In the genomic region with DNA sequence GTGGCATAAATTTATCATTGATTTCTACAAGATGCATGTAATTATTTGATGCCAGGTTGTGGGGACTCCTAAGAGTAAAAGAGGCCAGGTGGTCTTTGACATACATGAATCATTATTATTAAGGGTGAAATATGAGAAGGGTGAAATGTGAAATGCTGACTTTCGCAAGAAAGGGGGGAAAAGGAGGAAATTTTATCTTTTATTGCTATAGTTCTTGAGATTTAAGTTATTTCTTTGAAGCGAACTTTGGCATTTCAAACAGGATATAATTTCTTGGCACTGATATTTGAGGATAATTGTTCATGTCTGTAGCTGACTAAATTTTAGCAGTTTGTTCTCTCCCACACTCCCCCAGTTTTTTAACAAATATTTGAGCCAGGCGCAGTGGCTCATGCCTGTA, we compare ENCODE assay signal across 17 cellular contexts.
A peak's percentile ranks its signal among the peaks of the same experiment; 100 is the strongest.
DNase-seq lines count a peak whose midpoint lies in the region; ATAC-seq and TF ChIP-seq lines count a peak whose summit lies in the region.
"Had no signal": no experiment of that assay in that cellular context is flagged by ENCODE, and none has a peak within 500 bp of the region (broad histone marks: within the 10 kb centered on the region; RNA-seq: fewer than 3 reads in every experiment).

No MANE protein-coding gene starts in this region.

- H3K9me3 ChIP-seq in naive thymus-derived CD4-positive, alpha-beta T cell (ENCODE audit: control insufficient read depth in 2 of 3, low read length in 3 of 3) = no peaks in the 10 kb centered on the region
- H3K9me3 ChIP-seq in uterus = no peaks in the 10 kb centered on the region

- H3K27me3 Mint-ChIP-seq in activated naive CD4-positive, alpha-beta T cell treated with anti-CD3 and anti-CD28 coated beads for 36 hours (ENCODE audit: low read depth) = no peaks in the 10 kb centered on the region
- H3K27me3 Mint-ChIP-seq in naive thymus-derived CD4-positive, alpha-beta T cell = no peaks in the 10 kb centered on the region
- H3K27me3 Mint-ChIP-seq: CD4-positive, CD25-positive, alpha-beta regulatory T cell had no signal

- no peak for ATAC-seq in naive thymus-derived CD4-positive, alpha-beta T cell
- ATAC-seq in HG03457 (IDR thresholded peaks at IDR 0.05; ENCODE audit: unreplicated experiment) = no peak
- ATAC-seq: HCT116, Panc1, Right ventricle myocardium inferior had no signal

- CTCF ChIA-PET in activated naive CD4-positive, alpha-beta T cell treated with anti-CD3 and anti-CD28 coated beads for 36 hours (lab: Charles Lee) = interaction anchor here (2.5 to 3.5 kb wide), 2 partner anchors 11 to 79 kb away, joined by 8 to 19 read pairs; a partner anchor contains a TSS
- CTCF ChIA-PET in naive thymus-derived CD4-positive, alpha-beta T cell (lab: Charles Lee) = interaction anchor here (1.0 to 1.5 kb wide), 2 partner anchors 13 to 148 kb away, joined by 3 to 5 read pairs; no protein-coding TSS in a partner anchor

- no peaks in the 10 kb centered on the region for H3K27me3 ChIP-seq in naive thymus-derived CD4-positive, alpha-beta T cell (ENCODE audit: control insufficient read depth in 2 of 2, insufficient read depth in 2 of 2, low read length in 2 of 2)
- no peaks in the 10 kb centered on the region for H3K27me3 ChIP-seq in uterus

- peaks cover 7 to 31% of the 10 kb centered on the region in 2 donors for H3K4me1 ChIP-seq in naive thymus-derived CD4-positive, alpha-beta T cell (ENCODE audit: control insufficient read depth in 2 of 2, insufficient read depth in 2 of 2, low read length in 2 of 2)
- no peaks in the 10 kb centered on the region for H3K4me1 ChIP-seq in uterus

- no peak for DNase-seq in activated naive CD4-positive, alpha-beta T cell treated with anti-CD3 and anti-CD28 coated beads for 36 hours
- DNase-seq in activated naive CD4-positive, alpha-beta T cell treated with anti-CD3 and anti-CD28 coated beads, Interleukin-2, amount 50 U/mL, for 16 hours = no peak
- peak; percentile 36 for DNase-seq in NCI-H69 (lab: John Stamatoyannopoulos, UW)
- DNase-seq in naive thymus-derived CD4-positive, alpha-beta T cell = no peak
- no peak for DNase-seq in uterus
- DNase-seq in stimulated activated naive CD4-positive, alpha-beta T cell (lab: John Stamatoyannopoulos, UW) = no peak
- DNase-seq: AML-193; Calu3; CD4-positive, CD25-positive, alpha-beta regulatory T cell; GF-D8; NCI-H1092; NCI-H446 treated with DMSO at 0.1 percent for 48 hours had no signal

- no peak for TF ChIP-seq CTCF in uterus (IDR thresholded peaks at IDR 0.05)

- no peak for TF ChIP-seq POLR2A in uterus (IDR thresholded peaks at IDR 0.05)

- intact Hi-C loops in activated naive CD4-positive, alpha-beta T cell treated with anti-CD3 and anti-CD28 coated beads for 36 hours (cut with micrococcal nuclease) = no loop called here
- intact Hi-C loops in naive thymus-derived CD4-positive, alpha-beta T cell (cut with micrococcal nuclease) = no loop called here
- intact Hi-C loops in uterus (cut with DNase I; ENCODE audit: low total_unique reads) = no loop called here

- H3K27ac ChIP-seq in naive thymus-derived CD4-positive, alpha-beta T cell (ENCODE audit: low read depth, low read length) = no peak overlapping the region
- peak overlapping the region; percentile 0 to 38 for H3K27ac ChIP-seq in uterus
- H3K27ac ChIP-seq: KMS-11 had no signal

- H3K4me3 Mint-ChIP-seq in activated naive CD4-positive, alpha-beta T cell treated with anti-CD3 and anti-CD28 coated beads for 36 hours = no peak overlapping the region
- H3K4me3 Mint-ChIP-seq in naive thymus-derived CD4-positive, alpha-beta T cell = peak overlapping the region in 3 of 10 donors; percentile 40 to 56 (median 48)

- H3K4me3 ChIP-seq in naive thymus-derived CD4-positive, alpha-beta T cell (ENCODE audit: low read length) = no peak overlapping the region
- no peak overlapping the region for H3K4me3 ChIP-seq in uterus

- peaks cover 20% of the 10 kb centered on the region for H3K36me3 Mint-ChIP-seq in activated naive CD4-positive, alpha-beta T cell treated with anti-CD3 and anti-CD28 coated beads for 36 hours (ENCODE audit: low read depth)
- H3K36me3 Mint-ChIP-seq in naive thymus-derived CD4-positive, alpha-beta T cell = peaks cover 0 to 24% (median 16%) of the 10 kb centered on the region in 5 donors

- H3K27ac Mint-ChIP-seq in activated naive CD4-positive, alpha-beta T cell treated with anti-CD3 and anti-CD28 coated beads for 36 hours = peak overlapping the region; percentile 50
- H3K27ac Mint-ChIP-seq in naive thymus-derived CD4-positive, alpha-beta T cell = peak overlapping the region in 6 of 9 donors; percentile 4 to 71 (median 48)

- no peaks in the 10 kb centered on the region for H3K9me3 Mint-ChIP-seq in activated naive CD4-positive, alpha-beta T cell treated with anti-CD3 and anti-CD28 coated beads for 36 hours
- no peaks in the 10 kb centered on the region for H3K9me3 Mint-ChIP-seq in naive thymus-derived CD4-positive, alpha-beta T cell
- H3K9me3 Mint-ChIP-seq: CD4-positive, CD25-positive, alpha-beta regulatory T cell had no signal

- peaks cover 0 to 16% (median 6%) of the 10 kb centered on the region in 3 experiments for H3K36me3 ChIP-seq in naive thymus-derived CD4-positive, alpha-beta T cell (ENCODE audit: control insufficient read depth in 2 of 3, insufficient read depth in 3 of 3, low read length in 3 of 3)
- no peaks in the 10 kb centered on the region for H3K36me3 ChIP-seq in uterus

- POLR2A ChIA-PET in naive thymus-derived CD4-positive, alpha-beta T cell (lab: Charles Lee) = interaction anchor here (0.8 to 1.3 kb wide), 2 partner anchors 10 to 783 kb away, joined by 3 to 4 read pairs; no protein-coding TSS in a partner anchor

- H3K4me1 Mint-ChIP-seq in activated naive CD4-positive, alpha-beta T cell treated with anti-CD3 and anti-CD28 coated beads for 36 hours (ENCODE audit: low read depth) = peaks cover 63% of the 10 kb centered on the region
- peaks cover 22 to 85% (median 81%) of the 10 kb centered on the region in 7 donors for H3K4me1 Mint-ChIP-seq in naive thymus-derived CD4-positive, alpha-beta T cell
